26 cellular contexts compared by ENCODE assay signal in genomic region chr21:15875286-15875685, GRCh38.
"Had no signal": no experiment of that assay in that cellular context is flagged by ENCODE, and none has a peak within 500 bp of the region (broad histone marks: within the 10 kb centered on the region; RNA-seq: fewer than 3 reads in every experiment).

No MANE protein-coding gene starts in this region.

- H3K4me1 Mint-ChIP-seq: neural crest cell had no signal

- H3K27ac ChIP-seq: colonic mucosa, heart left ventricle, hepatocyte, left lung, parathyroid adenoma, right lobe of liver, stomach, thyroid gland, vagina had no signal

- DNase-seq: colonic mucosa; effector memory CD4-positive, alpha-beta T cell; gastrocnemius medialis; heart left ventricle; left cardiac atrium; left lung; mucosa of descending colon; naive B cell; right lobe of liver; small intestine; stimulated activated CD4-positive, alpha-beta T cell treated with anti-CD3 and anti-CD28 coated beads, Interleukin-12 subunit alpha, Interleukin-12 subunit beta, amount 100 ng/mL, for 4 hours; stimulated activated CD4-positive, alpha-beta T cell treated with anti-CD3 and anti-CD28 coated beads, Interleukin-1b, Interleukin-23, amount 100 ng/mL, for 48 hours; stimulated activated CD4-positive, alpha-beta T cell treated with anti-CD3 and anti-CD28 coated beads, Interleukin-4, amount 100 ng/mL, for 1 hour; stimulated activated CD8-positive, alpha-beta memory T cell treated with anti-CD3 and anti-CD28 coated beads, Interleukin-4, amount 100 ng/mL, for 48 hours; stimulated activated naive CD4-positive, alpha-beta T cell treated with Interleukin-2 at 50 U/mL for 16 hours; stomach; thyroid gland had no signal

- H3K27ac Mint-ChIP-seq: dendritic cell treated with granulocyte-macrophage colony-stimulating factor and Interleukin-4, amounts not matched to agents 40 ng/mL and 50 ng/mL, for 4 days; mesothelial cell of epicardium; natural killer cell treated with Interleukin-12 subunit alpha and Interleukin-12 subunit beta and Interleukin-15 and Interleukin-18, amount 100 ng/mL, for 72 hours; progenitor cell of endocrine pancreas had no signal

- H3K36me3 ChIP-seq: colonic mucosa had no signal

- FAIRE-seq: islet of Langerhans, small intestine had no signal

- H3K27me3 ChIP-seq: colonic mucosa, gastrocnemius medialis, heart left ventricle, hepatocyte, left lung, right lobe of liver, stomach, thyroid gland, vagina had no signal

- H3K4me3 ChIP-seq: colonic mucosa, gastrocnemius medialis, heart left ventricle, hepatocyte, left lung, mucosa of descending colon, right lobe of liver, stomach, thyroid gland, vagina had no signal

- H3K9me3 ChIP-seq: colonic mucosa, gastrocnemius medialis, right lobe of liver, thyroid gland, vagina had no signal

- H3K4me1 ChIP-seq: colonic mucosa, gastrocnemius medialis, heart left ventricle, left lung, parathyroid adenoma, right lobe of liver, stomach, thyroid gland, vagina had no signal

- H3K9me3 Mint-ChIP-seq: natural killer cell treated with Interleukin-12 subunit alpha and Interleukin-12 subunit beta and Interleukin-15 and Interleukin-18, amount 100 ng/mL, for 72 hours; neural crest cell had no signal

- H3K27me3 Mint-ChIP-seq: dendritic cell treated with granulocyte-macrophage colony-stimulating factor and Interleukin-4, amounts not matched to agents 40 ng/mL and 50 ng/mL, for 4 days; naive B cell; natural killer cell treated with Interleukin-12 subunit alpha and Interleukin-12 subunit beta and Interleukin-15 and Interleukin-18, amount 100 ng/mL, for 72 hours; progenitor cell of endocrine pancreas had no signal

- H3K4me3 Mint-ChIP-seq: dendritic cell treated with granulocyte-macrophage colony-stimulating factor and Interleukin-4, amounts not matched to agents 40 ng/mL and 50 ng/mL, for 4 days; mesothelial cell of epicardium; naive B cell; natural killer cell treated with Interleukin-12 subunit alpha and Interleukin-12 subunit beta and Interleukin-15 and Interleukin-18, amount 100 ng/mL, for 72 hours; neural crest cell had no signal
